ENCODE assay signal across 8 cellular contexts in genomic region chr10:28393956-28394568, GRCh38.
A peak's percentile ranks its signal among the peaks of the same experiment; 100 is the strongest.
DNase-seq lines count a peak whose midpoint lies in the region; ATAC-seq and TF ChIP-seq lines count a peak whose summit lies in the region.

No MANE protein-coding gene starts in this region.

- POLR2A ChIA-PET in activated CD4-positive, alpha-beta memory T cell treated with anti-CD3 and anti-CD28 coated beads for 36 hours (lab: Charles Lee) = no interaction called here

- no peak overlapping the region for H2BK120ac ChIP-seq in mesendoderm (ENCODE audit: low read depth, low read length)

- no peak overlapping the region for H4K5ac ChIP-seq in mesendoderm (ENCODE audit: low read length)

- no peak overlapping the region for H4K8ac ChIP-seq in mesendoderm (ENCODE audit: low read depth, low read length)

- peaks cover 3% of the 10 kb centered on the region for H3K4me1 Mint-ChIP-seq in activated CD4-positive, alpha-beta memory T cell treated with anti-CD3 and anti-CD28 coated beads for 36 hours (ENCODE audit: low read depth)

- TF ChIP-seq CTCF in 22Rv1 (IDR thresholded peaks at IDR 0.05) (peak; percentile 96), GM13977 (IDR thresholded peaks at IDR 0.05; ENCODE audit: extremely low read depth, insufficient read depth, missing control alignments) (peak; percentile 95)

- H3K18ac ChIP-seq in mesendoderm (ENCODE audit: low read length) = no peak overlapping the region

- no peak overlapping the region for H3K4me2 ChIP-seq in mesendoderm (ENCODE audit: low read length)

- intact Hi-C loops in activated CD4-positive, alpha-beta memory T cell treated with anti-CD3 and anti-CD28 coated beads for 36 hours (cut with micrococcal nuclease) = loop anchor here (10.0 kb wide), 1 partner anchor 829 kb away; no protein-coding TSS in a partner anchor

- H3K4ac ChIP-seq in mesendoderm (ENCODE audit: low read depth, low read length) = no peak overlapping the region

- WGBS in mesendoderm (ENCODE audit: extremely low coverage, insufficient coverage, low lambda C conversion rate) = no CpG with 5 or more reads among the region's 8 CpGs

- H3K9me3 Mint-ChIP-seq in activated CD4-positive, alpha-beta memory T cell treated with anti-CD3 and anti-CD28 coated beads for 36 hours = no peaks in the 10 kb centered on the region

- ATAC-seq in HG03095 (IDR thresholded peaks at IDR 0.05; ENCODE audit: unreplicated experiment) = peak; percentile 73

- H3K27me3 Mint-ChIP-seq in activated CD4-positive, alpha-beta memory T cell treated with anti-CD3 and anti-CD28 coated beads for 36 hours = no peaks in the 10 kb centered on the region

- H3K36me3 ChIP-seq in mesendoderm (ENCODE audit: control insufficient read depth, insufficient read depth, low read length) = no peaks in the 10 kb centered on the region

- H3K36me3 Mint-ChIP-seq in activated CD4-positive, alpha-beta memory T cell treated with anti-CD3 and anti-CD28 coated beads for 36 hours = no peaks in the 10 kb centered on the region

- H3K79me2 ChIP-seq in mesendoderm (ENCODE audit: control insufficient read depth, insufficient read depth, low read length) = no peaks in the 10 kb centered on the region

- H3K27ac ChIP-seq in 22Rv1 (no peak overlapping the region), mesendoderm (ENCODE audit: low read depth, low read length) (no peak overlapping the region)

- no peak overlapping the region for H3K4me3 Mint-ChIP-seq in activated CD4-positive, alpha-beta memory T cell treated with anti-CD3 and anti-CD28 coated beads for 36 hours

- no peak overlapping the region for H2BK15ac ChIP-seq in mesendoderm (replicated peaks; ENCODE audit: low read depth)

- no peak overlapping the region for H3K4me3 ChIP-seq in mesendoderm (ENCODE audit: low read length)

- no peak overlapping the region for H2BK5ac ChIP-seq in mesendoderm (ENCODE audit: low read length)

- no peak overlapping the region for H2AK5ac ChIP-seq in mesendoderm (ENCODE audit: low read length)

- H3K56ac ChIP-seq in mesendoderm (ENCODE audit: low read length) = no peak overlapping the region

- H3K27ac Mint-ChIP-seq in activated CD4-positive, alpha-beta memory T cell treated with anti-CD3 and anti-CD28 coated beads for 36 hours = no peak overlapping the region

- no peak overlapping the region for H3K9ac ChIP-seq in mesendoderm (ENCODE audit: low read length)

- H3K79me1 ChIP-seq in mesendoderm (ENCODE audit: low read length) = no peaks in the 10 kb centered on the region

- H3K27me3 ChIP-seq in mesendoderm (ENCODE audit: insufficient read depth, low read length, poor library complexity) = no peaks in the 10 kb centered on the region

- in situ Hi-C loops in GM13977 (cut with MboI; ENCODE audit: low pct_unique_long_range_greater_than_20kb, low sequenced_read_pairs, unreplicated experiment) = no loop called here

- H3K23ac ChIP-seq in mesendoderm (ENCODE audit: low read length) = no peak overlapping the region

- CTCF ChIA-PET in activated CD4-positive, alpha-beta memory T cell treated with anti-CD3 and anti-CD28 coated beads for 36 hours (lab: Charles Lee) = interaction anchor here (0.6 to 3.8 kb wide), 51 partner anchors 9 to 824 kb away, joined by 3 to 49 read pairs (median 4); partner anchors contain the start of gene MPP7

- DNase-seq in GM13977 (ENCODE audit: low spot score) = peak; percentile 40
- DNase-seq in NCI-H748 (lab: John Stamatoyannopoulos, UW; ENCODE audit: unreplicated experiment) = peak; percentile 38
- peak; percentile 76 for DNase-seq in activated CD4-positive, alpha-beta memory T cell treated with anti-CD3 and anti-CD28 coated beads for 36 hours
- DNase-seq in effector CD8-positive, alpha-beta T cell (lab: John Stamatoyannopoulos, UW) = peak; percentile 49
- peak; percentile 89 for DNase-seq in mesendoderm
- peak; percentile 23 to 47 for DNase-seq in stimulated activated CD8-positive, alpha-beta memory T cell treated with anti-CD3 and anti-CD28 coated beads, Interleukin-2, amount 100 ng/mL, for 48 hours (ENCODE audit: low read depth in 2 of 2)

- H3K4me1 ChIP-seq in mesendoderm (ENCODE audit: control insufficient read depth, low read depth, low read length) = no peaks in the 10 kb centered on the region

Comparison
In these comparisons a context has a peak if more than half of its experiments do, and no peak if none do; other contexts are left out.
1. DNase-seq: peak in every context shown above with its lines; median percentile 89 in mesendoderm; 76 in activated CD4-positive, alpha-beta memory T cell treated with anti-CD3 and anti-CD28 coated beads for 36 hours; 49 in effector CD8-positive, alpha-beta T cell; 40 in GM13977; 38 in NCI-H748; 35 in stimulated activated CD8-positive, alpha-beta memory T cell treated with anti-CD3 and anti-CD28 coated beads, Interleukin-2, amount 100 ng/mL, for 48 hours.